Comparison of ENCODE assay signal across 2 cellular contexts in the genomic region with DNA sequence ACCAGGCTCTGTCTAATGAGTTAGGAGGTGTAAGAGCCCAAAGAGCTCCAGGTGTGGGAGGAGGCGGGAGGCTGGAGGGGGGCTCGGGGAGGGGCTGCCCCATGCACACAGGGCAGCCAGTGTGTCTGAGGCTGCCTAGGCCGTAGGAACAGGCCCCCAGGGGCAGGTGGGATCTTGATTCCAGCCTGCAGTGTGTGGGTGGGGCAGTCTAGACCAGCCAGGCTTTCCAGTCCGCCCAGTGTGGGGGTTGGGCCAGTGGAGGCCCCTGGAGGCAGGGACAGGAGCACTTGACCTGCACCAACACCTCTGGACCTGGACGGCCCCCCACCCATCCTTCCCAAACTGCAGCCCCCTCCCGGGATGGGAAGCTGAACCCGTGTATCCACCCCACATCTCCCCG.
TF ChIP-seq lines count a peak whose summit lies in the region.

No MANE protein-coding gene starts in this region.

TF ChIP-seq in WTC11, 78 proteins besides CTCF, POLR2A, EP300 and RAD21:
- TF ChIP-seq GABPB1 (CRISPR knock-in tag; IDR thresholded peaks at IDR 0.05) = no peak
- no peak for TF ChIP-seq NFYB (CRISPR knock-in tag; conservative IDR thresholded peaks at IDR 0.05; ENCODE audit: low read depth)
- no peak for TF ChIP-seq ZSCAN18 (CRISPR knock-in tag; IDR thresholded peaks at IDR 0.05)
- TF ChIP-seq, protein P1, sequence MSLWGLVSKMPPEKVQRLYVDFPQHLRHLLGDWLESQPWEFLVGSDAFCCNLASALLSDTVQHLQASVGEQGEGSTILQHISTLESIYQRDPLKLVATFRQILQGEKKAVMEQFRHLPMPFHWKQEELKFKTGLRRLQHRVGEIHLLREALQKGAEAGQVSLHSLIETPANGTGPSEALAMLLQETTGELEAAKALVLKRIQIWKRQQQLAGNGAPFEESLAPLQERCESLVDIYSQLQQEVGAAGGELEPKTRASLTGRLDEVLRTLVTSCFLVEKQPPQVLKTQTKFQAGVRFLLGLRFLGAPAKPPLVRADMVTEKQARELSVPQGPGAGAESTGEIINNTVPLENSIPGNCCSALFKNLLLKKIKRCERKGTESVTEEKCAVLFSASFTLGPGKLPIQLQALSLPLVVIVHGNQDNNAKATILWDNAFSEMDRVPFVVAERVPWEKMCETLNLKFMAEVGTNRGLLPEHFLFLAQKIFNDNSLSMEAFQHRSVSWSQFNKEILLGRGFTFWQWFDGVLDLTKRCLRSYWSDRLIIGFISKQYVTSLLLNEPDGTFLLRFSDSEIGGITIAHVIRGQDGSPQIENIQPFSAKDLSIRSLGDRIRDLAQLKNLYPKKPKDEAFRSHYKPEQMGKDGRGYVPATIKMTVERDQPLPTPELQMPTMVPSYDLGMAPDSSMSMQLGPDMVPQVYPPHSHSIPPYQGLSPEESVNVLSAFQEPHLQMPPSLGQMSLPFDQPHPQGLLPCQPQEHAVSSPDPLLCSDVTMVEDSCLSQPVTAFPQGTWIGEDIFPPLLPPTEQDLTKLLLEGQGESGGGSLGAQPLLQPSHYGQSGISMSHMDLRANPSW (CRISPR knock-in tag; conservative IDR thresholded peaks at IDR 0.05; ENCODE audit: low read depth) = no peak
- no peak for TF ChIP-seq ZNF317 (CRISPR knock-in tag; IDR thresholded peaks at IDR 0.05; ENCODE audit: borderline replicate concordance, low read depth)
- TF ChIP-seq FOXP4 (CRISPR knock-in tag; IDR thresholded peaks at IDR 0.05) = no peak
- TF ChIP-seq MLX (CRISPR knock-in tag; IDR thresholded peaks at IDR 0.05) = no peak
- TF ChIP-seq JUN (CRISPR knock-in tag; IDR thresholded peaks at IDR 0.05) = no peak

TF ChIP-seq in HepG2, 621 proteins besides CTCF, POLR2A, EP300 and RAD21:
- TF ChIP-seq TBL1XR1 (IDR thresholded peaks at IDR 0.05; ENCODE audit: borderline replicate concordance, low read length, partially characterized antibody) (no peak), HDAC6 (IDR thresholded peaks at IDR 0.05; ENCODE audit: low read depth, low read length) (no peak), ZNF484 (CRISPR knock-in tag; IDR thresholded peaks at IDR 0.05; ENCODE audit: borderline replicate concordance, low read depth) (no peak), ZNF496 (CRISPR knock-in tag; IDR thresholded peaks at IDR 0.05; ENCODE audit: insufficient replicate concordance) (no peak), ZNF460 (CRISPR knock-in tag; IDR thresholded peaks at IDR 0.05; ENCODE audit: borderline replicate concordance) (no peak), PCBP1 (IDR thresholded peaks at IDR 0.05; ENCODE audit: borderline replicate concordance, low read depth, low read length) (0 out of 2 replicates have a peak, but pooled peaks have one; percentile 17), ELF1 (CRISPR knock-in tag; IDR thresholded peaks at IDR 0.05) (no peak), ZNF710 (CRISPR knock-in tag; IDR thresholded peaks at IDR 0.05; ENCODE audit: borderline replicate concordance) (no peak)
